In the genomic region with DNA sequence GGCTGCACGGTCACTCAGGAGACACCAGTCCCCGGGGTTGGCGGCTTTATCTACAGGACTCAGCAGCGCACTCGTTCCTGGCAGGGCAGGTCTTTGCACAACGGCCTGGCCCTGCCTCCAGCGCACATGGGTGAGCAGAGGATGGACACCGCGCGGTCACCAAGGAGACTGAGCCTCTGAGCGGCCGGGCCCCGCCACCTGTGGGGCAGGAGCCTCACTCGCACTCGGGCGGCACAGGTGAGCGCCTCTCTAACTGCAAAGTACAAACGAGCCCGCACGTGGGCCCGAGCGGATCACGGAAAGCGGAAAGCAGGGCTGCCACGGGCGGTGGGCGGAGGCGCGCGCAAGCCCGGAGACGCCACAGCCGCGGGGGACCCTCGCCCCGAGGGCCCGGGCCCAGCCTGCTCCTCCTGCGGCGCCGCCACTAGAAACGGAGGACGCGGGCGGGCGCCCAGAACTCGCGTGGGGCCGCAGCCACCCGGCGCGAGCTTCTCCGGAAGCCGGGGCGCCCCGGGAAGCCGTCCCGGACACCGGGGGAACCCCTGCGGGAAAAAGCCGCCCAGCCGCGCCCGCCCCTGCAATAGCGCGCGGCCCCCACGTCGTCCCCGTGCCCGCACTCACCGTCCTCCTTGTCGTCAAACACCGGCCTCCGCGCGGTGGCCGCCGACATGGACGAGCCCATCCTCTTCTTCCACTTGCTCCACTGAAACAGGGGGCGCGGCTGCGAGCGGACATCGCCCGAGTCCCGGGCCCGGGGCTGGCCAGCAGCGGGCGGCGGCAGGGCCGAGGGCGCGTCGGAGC, we compare ENCODE assay signal across 8 cellular contexts. TPM values are rescaled to one million over a fixed set of nuclear protein-coding genes. Genes with fewer than 3 reads are reported as not detected.
DNase-seq lines count a peak whose midpoint lies in the region; ATAC-seq and TF ChIP-seq lines count a peak whose summit lies in the region.

No MANE protein-coding gene starts in this region.

- H3K27me3 ChIP-seq in HUES6 (ENCODE audit: control insufficient read depth, insufficient read depth, low read length) (peaks cover 72% of the 10 kb centered on the region), mucosa of rectum (ENCODE audit: control insufficient read depth in 2 of 2, insufficient read depth in 2 of 2, low read length in 2 of 2) (peaks cover 0 to 10% of the 10 kb centered on the region in 2 donors), tibial artery (peaks cover 0 to 25% of the 10 kb centered on the region in 2 donors)

- H3K4me3 ChIP-seq in HUES6 (ENCODE audit: low read depth, low read length), result peak overlapping the region; percentile 61
- H3K4me3 ChIP-seq in mucosa of rectum (ENCODE audit: low read length in 2 of 2), result peak overlapping the region; percentile 44 to 47
- peak overlapping the region; percentile 66 to 82 for H3K4me3 ChIP-seq in tibial artery

- H3K9me3 ChIP-seq in HUES6 (ENCODE audit: control insufficient read depth, insufficient read depth, low read depth, low read length), result peaks cover 17% of the 10 kb centered on the region
- H3K9me3 ChIP-seq in mucosa of rectum (ENCODE audit: control insufficient read depth in 2 of 2, low read length in 2 of 2), result no peaks in the 10 kb centered on the region
- no peaks in the 10 kb centered on the region for H3K9me3 ChIP-seq in tibial artery

- no peaks in the 10 kb centered on the region for H3K36me3 ChIP-seq in HUES6 (ENCODE audit: control insufficient read depth, insufficient read depth, low read length)
- no peaks in the 10 kb centered on the region for H3K36me3 ChIP-seq in mucosa of rectum (ENCODE audit: control insufficient read depth in 2 of 2, insufficient read depth in 2 of 2, low read length in 2 of 2)
- H3K36me3 ChIP-seq in tibial artery, result no peaks in the 10 kb centered on the region

- H3K9ac ChIP-seq in HUES6 (ENCODE audit: low read length) (no peak overlapping the region), mucosa of rectum (ENCODE audit: low read depth in 1 of 2, low read length in 2 of 2) (peak overlapping the region in 1 of 2 donors; percentile 44)

- peaks cover 31% of the 10 kb centered on the region for H3K27me3 Mint-ChIP-seq in activated CD4-positive, alpha-beta T cell treated with anti-CD3 and anti-CD28 coated beads, Interleukin-2, amount 10 ng/mL, durations not matched to agents 7 days and 5 days

- CTCF ChIA-PET in activated CD4-positive, alpha-beta T cell treated with anti-CD3 and anti-CD28 coated beads, Interleukin-2, amount 10 ng/mL, durations not matched to agents 7 days and 5 days (lab: Charles Lee), result no interaction called here

- peak overlapping the region; percentile 78 for H3K4me3 Mint-ChIP-seq in activated CD4-positive, alpha-beta T cell treated with anti-CD3 and anti-CD28 coated beads, Interleukin-2, amount 10 ng/mL, durations not matched to agents 7 days and 5 days

- H3K27ac ChIP-seq in C4-2B (peak overlapping the region; percentile 55), HUES6 (ENCODE audit: low read depth, low read length) (no peak overlapping the region), mucosa of rectum (ENCODE audit: low read depth in 2 of 2, low read length in 2 of 2) (no peak overlapping the region), tibial artery (peak overlapping the region in 1 of 2 donors; percentile 48)

- no peaks in the 10 kb centered on the region for H3K36me3 Mint-ChIP-seq in activated CD4-positive, alpha-beta T cell treated with anti-CD3 and anti-CD28 coated beads, Interleukin-2, amount 10 ng/mL, durations not matched to agents 7 days and 5 days (ENCODE audit: low read depth)

- peaks cover 15% of the 10 kb centered on the region for H3K4me1 Mint-ChIP-seq in activated CD4-positive, alpha-beta T cell treated with anti-CD3 and anti-CD28 coated beads, Interleukin-2, amount 10 ng/mL, durations not matched to agents 7 days and 5 days

- H3K27ac Mint-ChIP-seq in activated CD4-positive, alpha-beta T cell treated with anti-CD3 and anti-CD28 coated beads, Interleukin-2, amount 10 ng/mL, durations not matched to agents 7 days and 5 days, result peak overlapping the region; percentile 50

- ATAC-seq in GM19463 (IDR thresholded peaks at IDR 0.05; ENCODE audit: unreplicated experiment), result peak; percentile 4

- H3K4me1 ChIP-seq in HUES6 (ENCODE audit: control insufficient read depth, insufficient read depth, low read length) (peaks cover 9% of the 10 kb centered on the region), mucosa of rectum (ENCODE audit: control insufficient read depth in 2 of 2, insufficient read depth in 2 of 2, low read length in 2 of 2) (peaks cover 4 to 9% of the 10 kb centered on the region in 2 donors), tibial artery (peaks cover 0 to 19% (median 15%) of the 10 kb centered on the region in 4 donors)

- POLR2A ChIA-PET in activated CD4-positive, alpha-beta T cell treated with anti-CD3 and anti-CD28 coated beads, Interleukin-2, amount 10 ng/mL, durations not matched to agents 7 days and 5 days (lab: Charles Lee), result no interaction called here

- TF ChIP-seq CTCF in C4-2B (conservative IDR thresholded peaks at IDR 0.05) (no peak), tibial artery (IDR thresholded peaks at IDR 0.05) (no peak), GM10266 (IDR thresholded peaks at IDR 0.05; ENCODE audit: control insufficient read depth, insufficient read depth, low read depth, missing control alignments) (no peak)

- DNase-seq in activated CD4-positive, alpha-beta T cell treated with anti-CD3 and anti-CD28 coated beads, Interleukin-2, amount 10 ng/mL, durations not matched to agents 7 days and 5 days, result peak; percentile 36
- DNase-seq in effector CD8-positive, alpha-beta T cell (lab: John Stamatoyannopoulos, UW), result peak; percentile 29
- DNase-seq in tibial artery (peak in 1 of 2 donors; percentile 73), GM10266 (ENCODE audit: extremely low spot score) (no peak)

- H3K9me3 Mint-ChIP-seq in activated CD4-positive, alpha-beta T cell treated with anti-CD3 and anti-CD28 coated beads, Interleukin-2, amount 10 ng/mL, durations not matched to agents 7 days and 5 days, result no peaks in the 10 kb centered on the region

- intact Hi-C loops in tibial artery (cut with DNase I; ENCODE audit: low total_unique reads), result loop anchor here (10.0 kb wide), 1 partner anchor 48 kb away; no protein-coding TSS in a partner anchor

RNA-seq across cellular contexts. Expression of gene STK32C, which starts 0.6 kb away (rescaled TPM):
- 10 to 100 TPM; 11.1 to 15.2 TPM for total RNA-seq in activated CD4-positive, alpha-beta T cell treated with anti-CD3 and anti-CD28 coated beads, Interleukin-2, amount 10 ng/mL, durations not matched to agents 7 days and 5 days

RNA-seq across cellular contexts. Expression of gene LRRC27, which starts 24.8 kb away (rescaled TPM):
- total RNA-seq in activated CD4-positive, alpha-beta T cell treated with anti-CD3 and anti-CD28 coated beads, Interleukin-2, amount 10 ng/mL, durations not matched to agents 7 days and 5 days, result 1 to 10 TPM; 4.4 to 6.1 TPM
